1 cellular context compared by ENCODE assay signal in genomic region chr15:89958107-89958805, GRCh38.
TF ChIP-seq lines count a peak whose summit lies in the region.

No MANE protein-coding gene starts in this region.

TF ChIP-seq in HepG2, 621 proteins besides CTCF, POLR2A, EP300 and RAD21 (continued from another document and continues in another):
- TF ChIP-seq KAT8 (CRISPR knock-in tag; IDR thresholded peaks at IDR 0.05) = 0 out of 2 replicates have a peak, but pooled peaks have one; percentile 18
- TF ChIP-seq MYC (CRISPR knock-in tag; IDR thresholded peaks at IDR 0.05; ENCODE audit: borderline replicate concordance) = 0 out of 2 replicates have a peak, but pooled peaks have one; percentile 17
- TF ChIP-seq ZNF652 (CRISPR knock-in tag; IDR thresholded peaks at IDR 0.05; ENCODE audit: borderline replicate concordance, low read depth) = no peak
- no peak for TF ChIP-seq ZNF354B (CRISPR knock-in tag; IDR thresholded peaks at IDR 0.05)
- TF ChIP-seq SP4 (CRISPR knock-in tag; IDR thresholded peaks at IDR 0.05) = no peak
- no peak for TF ChIP-seq U2AF1 (optimal IDR thresholded peaks at IDR 0.05; ENCODE audit: low read depth, low read length)
- TF ChIP-seq ZNF547 (CRISPR knock-in tag; IDR thresholded peaks at IDR 0.05) = no peak
- TF ChIP-seq TGIF2 (CRISPR knock-in tag; IDR thresholded peaks at IDR 0.05) = no peak
- TF ChIP-seq EED (CRISPR knock-in tag; IDR thresholded peaks at IDR 0.05) = 0 out of 2 replicates have a peak, but pooled peaks have one; percentile 27
- TF ChIP-seq FOXK2 (IDR thresholded peaks at IDR 0.05) = no peak
- TF ChIP-seq HMGA1 (CRISPR knock-in tag; conservative IDR thresholded peaks at IDR 0.05) = no peak
- no peak for TF ChIP-seq SIX1 (CRISPR knock-in tag; IDR thresholded peaks at IDR 0.05; ENCODE audit: borderline replicate concordance)
- TF ChIP-seq, protein P1, sequence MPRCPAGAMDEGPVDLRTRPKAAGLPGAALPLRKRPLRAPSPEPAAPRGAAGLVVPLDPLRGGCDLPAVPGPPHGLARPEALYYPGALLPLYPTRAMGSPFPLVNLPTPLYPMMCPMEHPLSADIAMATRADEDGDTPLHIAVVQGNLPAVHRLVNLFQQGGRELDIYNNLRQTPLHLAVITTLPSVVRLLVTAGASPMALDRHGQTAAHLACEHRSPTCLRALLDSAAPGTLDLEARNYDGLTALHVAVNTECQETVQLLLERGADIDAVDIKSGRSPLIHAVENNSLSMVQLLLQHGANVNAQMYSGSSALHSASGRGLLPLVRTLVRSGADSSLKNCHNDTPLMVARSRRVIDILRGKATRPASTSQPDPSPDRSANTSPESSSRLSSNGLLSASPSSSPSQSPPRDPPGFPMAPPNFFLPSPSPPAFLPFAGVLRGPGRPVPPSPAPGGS (CRISPR knock-in tag; IDR thresholded peaks at IDR 0.05) = no peak
- no peak for TF ChIP-seq SRF (IDR thresholded peaks at IDR 0.05; ENCODE audit: low read depth, low read length)
- TF ChIP-seq ZNF580 (CRISPR knock-in tag; IDR thresholded peaks at IDR 0.05; ENCODE audit: borderline replicate concordance, low read depth) = no peak
- TF ChIP-seq FOXA3 (CRISPR knock-in tag; IDR thresholded peaks at IDR 0.05) = 0 out of 2 replicates have a peak, but pooled peaks have one; percentile 11
- TF ChIP-seq PAX8 (CRISPR knock-in tag; IDR thresholded peaks at IDR 0.05; ENCODE audit: borderline replicate concordance) = no peak
- peak; percentile 25; the same call in 1 of the 2 replicates for TF ChIP-seq TAF1 (CRISPR knock-in tag; IDR thresholded peaks at IDR 0.05)
- TF ChIP-seq AHDC1 (CRISPR knock-in tag; IDR thresholded peaks at IDR 0.05; ENCODE audit: borderline replicate concordance) = no peak
- TF ChIP-seq ZBTB21 (CRISPR knock-in tag; IDR thresholded peaks at IDR 0.05) = no peak
- TF ChIP-seq ZNF256 (CRISPR knock-in tag; conservative IDR thresholded peaks at IDR 0.05) = no peak
- no peak for TF ChIP-seq REL (CRISPR knock-in tag; conservative IDR thresholded peaks at IDR 0.05)
- TF ChIP-seq ZSCAN30 (CRISPR knock-in tag; IDR thresholded peaks at IDR 0.05) = no peak
- no peak for TF ChIP-seq ATF5 (CRISPR knock-in tag; IDR thresholded peaks at IDR 0.05; ENCODE audit: low read depth)
- TF ChIP-seq, protein P2, sequence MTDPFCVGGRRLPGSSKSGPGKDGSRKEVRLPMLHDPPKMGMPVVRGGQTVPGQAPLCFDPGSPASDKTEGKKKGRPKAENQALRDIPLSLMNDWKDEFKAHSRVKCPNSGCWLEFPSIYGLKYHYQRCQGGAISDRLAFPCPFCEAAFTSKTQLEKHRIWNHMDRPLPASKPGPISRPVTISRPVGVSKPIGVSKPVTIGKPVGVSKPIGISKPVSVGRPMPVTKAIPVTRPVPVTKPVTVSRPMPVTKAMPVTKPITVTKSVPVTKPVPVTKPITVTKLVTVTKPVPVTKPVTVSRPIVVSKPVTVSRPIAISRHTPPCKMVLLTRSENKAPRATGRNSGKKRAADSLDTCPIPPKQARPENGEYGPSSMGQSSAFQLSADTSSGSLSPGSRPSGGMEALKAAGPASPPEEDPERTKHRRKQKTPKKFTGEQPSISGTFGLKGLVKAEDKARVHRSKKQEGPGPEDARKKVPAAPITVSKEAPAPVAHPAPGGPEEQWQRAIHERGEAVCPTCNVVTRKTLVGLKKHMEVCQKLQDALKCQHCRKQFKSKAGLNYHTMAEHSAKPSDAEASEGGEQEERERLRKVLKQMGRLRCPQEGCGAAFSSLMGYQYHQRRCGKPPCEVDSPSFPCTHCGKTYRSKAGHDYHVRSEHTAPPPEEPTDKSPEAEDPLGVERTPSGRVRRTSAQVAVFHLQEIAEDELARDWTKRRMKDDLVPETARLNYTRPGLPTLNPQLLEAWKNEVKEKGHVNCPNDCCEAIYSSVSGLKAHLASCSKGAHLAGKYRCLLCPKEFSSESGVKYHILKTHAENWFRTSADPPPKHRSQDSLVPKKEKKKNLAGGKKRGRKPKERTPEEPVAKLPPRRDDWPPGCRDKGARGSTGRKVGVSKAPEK (CRISPR knock-in tag; IDR thresholded peaks at IDR 0.05; ENCODE audit: borderline replicate concordance) = 0 out of 2 replicates have a peak, but pooled peaks have one; percentile 20
- TF ChIP-seq CBX1 (IDR thresholded peaks at IDR 0.05; ENCODE audit: low read depth) = no peak
- TF ChIP-seq ARHGAP35 (CRISPR knock-in tag; IDR thresholded peaks at IDR 0.05; ENCODE audit: borderline replicate concordance) = no peak
- peak; percentile 59; the same call in 1 of the 2 replicates for TF ChIP-seq ZMYM4 (CRISPR knock-in tag; IDR thresholded peaks at IDR 0.05)
- no peak for TF ChIP-seq TBL1XR1 (IDR thresholded peaks at IDR 0.05; ENCODE audit: borderline replicate concordance, low read length, partially characterized antibody)
- peak; percentile 56 for TF ChIP-seq RXRA (CRISPR knock-in tag; IDR thresholded peaks at IDR 0.05)
- peak; percentile 59 for TF ChIP-seq ZFY (CRISPR knock-in tag; IDR thresholded peaks at IDR 0.05)
- 0 out of 2 replicates have a peak, but pooled peaks have one; percentile 45 for TF ChIP-seq ZBTB7B (CRISPR knock-in tag; IDR thresholded peaks at IDR 0.05)
- TF ChIP-seq SP140L (CRISPR knock-in tag; IDR thresholded peaks at IDR 0.05; ENCODE audit: borderline replicate concordance) = no peak
- TF ChIP-seq SALL2 (CRISPR knock-in tag; IDR thresholded peaks at IDR 0.05) = no peak
- TF ChIP-seq FOXA1 (IDR thresholded peaks at IDR 0.05) = no peak
- 0 out of 2 replicates have a peak, but pooled peaks have one; percentile 21 for TF ChIP-seq FOXA1 (CRISPR knock-in tag; IDR thresholded peaks at IDR 0.05)
- no peak for TF ChIP-seq TARDBP (CRISPR knock-in tag; IDR thresholded peaks at IDR 0.05)
- no peak for TF ChIP-seq MXI1 (IDR thresholded peaks at IDR 0.05; ENCODE audit: borderline replicate concordance, low read depth, low read length)
- no peak for TF ChIP-seq ESRRA (CRISPR knock-in tag; IDR thresholded peaks at IDR 0.05; ENCODE audit: low read depth)
- no peak for TF ChIP-seq ZNF775 (CRISPR knock-in tag; IDR thresholded peaks at IDR 0.05; ENCODE audit: borderline replicate concordance)
- TF ChIP-seq, protein P3, sequence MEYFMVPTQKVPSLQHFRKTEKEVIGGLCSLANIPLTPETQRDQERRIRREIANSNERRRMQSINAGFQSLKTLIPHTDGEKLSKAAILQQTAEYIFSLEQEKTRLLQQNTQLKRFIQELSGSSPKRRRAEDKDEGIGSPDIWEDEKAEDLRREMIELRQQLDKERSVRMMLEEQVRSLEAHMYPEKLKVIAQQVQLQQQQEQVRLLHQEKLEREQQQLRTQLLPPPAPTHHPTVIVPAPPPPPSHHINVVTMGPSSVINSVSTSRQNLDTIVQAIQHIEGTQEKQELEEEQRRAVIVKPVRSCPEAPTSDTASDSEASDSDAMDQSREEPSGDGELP (IDR thresholded peaks at IDR 0.05; ENCODE audit: borderline replicate concordance, low read depth) = peak; percentile 71; the same call in 1 of the 2 replicates
- TF ChIP-seq ZNF138 (CRISPR knock-in tag; IDR thresholded peaks at IDR 0.05; ENCODE audit: low read depth) = no peak
- TF ChIP-seq CAMTA2 (CRISPR knock-in tag; IDR thresholded peaks at IDR 0.05; ENCODE audit: borderline replicate concordance) = no peak
- no peak for TF ChIP-seq ZFP90 (CRISPR knock-in tag; IDR thresholded peaks at IDR 0.05; ENCODE audit: borderline replicate concordance)
- no peak for TF ChIP-seq ZBTB2 (CRISPR knock-in tag; IDR thresholded peaks at IDR 0.05; ENCODE audit: low read depth)
- peak; percentile 77; the same call in 1 of the 2 replicates for TF ChIP-seq ZNF280B (CRISPR knock-in tag; IDR thresholded peaks at IDR 0.05; ENCODE audit: borderline replicate concordance)
- TF ChIP-seq ZNF33A (CRISPR knock-in tag; IDR thresholded peaks at IDR 0.05; ENCODE audit: borderline replicate concordance) = no peak
- no peak for TF ChIP-seq ZBTB42 (CRISPR knock-in tag; IDR thresholded peaks at IDR 0.05)
- TF ChIP-seq ELF4 (CRISPR knock-in tag; IDR thresholded peaks at IDR 0.05; ENCODE audit: borderline replicate concordance) = no peak
- TF ChIP-seq CEBPG (CRISPR knock-in tag; IDR thresholded peaks at IDR 0.05) = no peak
- TF ChIP-seq ZNF770 (CRISPR knock-in tag; IDR thresholded peaks at IDR 0.05) = peak; percentile 53
